8 cellular contexts compared by ENCODE assay signal in genomic region chr14:99479160-99479902, GRCh38. TPM values are rescaled to one million over a fixed set of nuclear protein-coding genes. Genes with fewer than 3 reads are reported as not detected.
DNase-seq lines count a peak whose midpoint lies in the region; ATAC-seq and TF ChIP-seq lines count a peak whose summit lies in the region.

No MANE protein-coding gene starts in this region.

- TF ChIP-seq CTCF in GM12865 (IDR thresholded peaks at IDR 0.05; ENCODE audit: insufficient read depth, low read depth, low read length, missing control alignments) = no peak
- TF ChIP-seq CTCF in VCaP (conservative IDR thresholded peaks at IDR 0.05) = no peak; the same call in 1 of the 2 replicates
- no peak for TF ChIP-seq CTCF in foreskin keratinocyte (conservative IDR thresholded peaks at IDR 0.05)
- no peak for TF ChIP-seq CTCF in sigmoid colon (IDR thresholded peaks at IDR 0.05)

- no peak for ATAC-seq in foreskin keratinocyte
- ATAC-seq in HG02870 (IDR thresholded peaks at IDR 0.05; ENCODE audit: unreplicated experiment) = no peak
- no peak for ATAC-seq in HG03342 (IDR thresholded peaks at IDR 0.05; ENCODE audit: unreplicated experiment)

- intact Hi-C loops in sigmoid colon (cut with DNase I) = no loop called here

- H3K27ac ChIP-seq in VCaP (peak overlapping the region; percentile 90), foreskin keratinocyte (peak overlapping the region; percentile 57), sigmoid colon (peak overlapping the region; percentile 94 to 99 (median 98))

- peak overlapping the region; percentile 80 for H3K4me3 ChIP-seq in GM12865 (ENCODE audit: low read depth, low read length)
- H3K4me3 ChIP-seq in sigmoid colon = peak overlapping the region; percentile 60 to 97 (median 71)

- H3K27me3 ChIP-seq in foreskin keratinocyte = no peaks in the 10 kb centered on the region
- H3K27me3 ChIP-seq in sigmoid colon = no peaks in the 10 kb centered on the region

- no peak for TF ChIP-seq POLR2A in sigmoid colon (IDR thresholded peaks at IDR 0.05)

- H3K4me1 ChIP-seq in foreskin keratinocyte (peaks cover 24% of the 10 kb centered on the region), sigmoid colon (peaks cover 0 to 56% (median 50%) of the 10 kb centered on the region in 4 donors)

- no peaks in the 10 kb centered on the region for H3K9me3 ChIP-seq in sigmoid colon

- DNase-seq in GM12865 (ENCODE audit: low read depth) = no peak
- DNase-seq in foreskin keratinocyte = no peak
- no peak for DNase-seq in sigmoid colon
- DNase-seq in NK-92 treated with Interleukin-12 subunit alpha and Interleukin-12 subunit beta, amount 100 ng/mL, for 24 hours (lab: John Stamatoyannopoulos, UW) = no peak
- no peak for DNase-seq in CD1c-positive myeloid dendritic cell (ENCODE audit: extremely low spot score)

- WGBS in sigmoid colon, 2 donors = 4 to 20% methylated on average over 18 of the region's 18 CpGs

- H3K36me3 ChIP-seq in sigmoid colon = no peaks in the 10 kb centered on the region

- TF ChIP-seq EP300 in sigmoid colon (IDR thresholded peaks at IDR 0.05) = no peak

RNA-seq across cellular contexts. Expression of gene SETD3, which starts 1.3 kb away (rescaled TPM):
- total RNA-seq in foreskin keratinocyte = 54.1 and 58.8 TPM in 2 replicates
- polyA plus RNA-seq in foreskin keratinocyte = 24.3 and 30.3 TPM in 2 replicates
- total RNA-seq in sigmoid colon = 100 to 1,000 TPM; 130 to 164 (median 152) TPM
- polyA plus RNA-seq in sigmoid colon = 10 to 100 TPM; 34.6 to 54.7 (median 53.6) TPM

RNA-seq across cellular contexts. Expression of gene CCNK, which starts 1.9 kb away (rescaled TPM):
- total RNA-seq in foreskin keratinocyte (41.3 and 47.5 TPM in 2 replicates), sigmoid colon (10 to 100 TPM; 13.2 to 20.5 (median 18.4) TPM)
- polyA plus RNA-seq in foreskin keratinocyte (24.8 and 27.6 TPM in 2 replicates), sigmoid colon (10 to 100 TPM; 14.4 to 25.9 (median 17.6) TPM)
